1 cellular context compared by ENCODE assay signal in the genomic region with DNA sequence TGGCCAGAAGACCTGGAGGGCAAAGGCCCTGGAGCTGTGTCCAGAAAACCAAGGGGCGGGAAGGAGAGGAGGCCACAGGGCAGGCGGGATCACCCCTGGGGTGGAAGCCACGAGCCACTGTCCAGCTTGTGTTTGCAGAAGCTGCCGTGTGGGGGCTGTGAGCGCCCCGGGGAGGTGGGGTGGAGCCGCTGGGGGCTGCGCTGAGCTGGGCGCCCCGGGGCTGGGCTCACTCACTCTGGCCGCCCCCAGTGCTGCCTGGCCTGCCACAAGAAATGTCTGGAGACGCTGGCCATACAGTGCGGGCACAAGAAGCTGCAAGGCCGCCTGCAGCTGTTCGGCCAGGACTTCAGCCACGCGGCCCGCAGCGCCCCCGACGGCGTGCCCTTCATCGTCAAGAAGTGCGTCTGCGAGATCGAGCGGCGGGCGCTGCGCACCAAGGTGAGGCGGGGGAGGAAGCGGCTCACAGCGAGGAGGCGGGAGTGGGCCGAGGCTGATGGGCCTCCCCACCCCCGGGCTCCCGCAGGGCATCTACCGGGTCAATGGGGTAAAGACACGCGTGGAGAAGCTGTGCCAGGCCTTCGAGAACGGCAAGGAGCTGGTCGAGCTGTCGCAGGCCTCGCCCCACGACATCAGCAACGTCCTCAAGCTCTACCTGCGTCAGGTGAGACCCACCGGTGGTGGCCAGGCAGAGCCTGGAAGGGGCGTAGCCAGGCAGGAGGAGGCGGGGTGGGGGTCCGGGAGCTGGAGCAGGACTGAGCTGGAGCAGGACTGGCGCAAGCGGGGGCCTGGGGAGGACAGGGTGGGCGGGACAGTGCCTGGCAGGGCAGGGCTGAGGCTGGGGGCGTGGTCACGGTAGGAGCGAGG.
TF ChIP-seq lines count a peak whose summit lies in the region.

No MANE protein-coding gene starts in this region.

TF ChIP-seq in HCT116, 20 proteins besides CTCF, POLR2A, EP300 and RAD21:
- TF ChIP-seq CBX3 (IDR thresholded peaks at IDR 0.05; ENCODE audit: low read depth) (no peak), ELF1 (IDR thresholded peaks at IDR 0.05; ENCODE audit: borderline replicate concordance, low read depth) (no peak), SIN3A (IDR thresholded peaks at IDR 0.05; ENCODE audit: low read depth) (no peak), FOSL1 (IDR thresholded peaks at IDR 0.05; ENCODE audit: low read depth) (no peak), ZFX (IDR thresholded peaks at IDR 0.05) (no peak), EZH2 (IDR thresholded peaks at IDR 0.05) (no peak), YY1 (IDR thresholded peaks at IDR 0.05; ENCODE audit: extremely low read depth, insufficient replicate concordance, low read depth, low read length) (no peak), EGR1 (IDR thresholded peaks at IDR 0.05; ENCODE audit: low read depth) (no peak), JUND (IDR thresholded peaks at IDR 0.05) (no peak), SP1 (IDR thresholded peaks at IDR 0.05; ENCODE audit: low read depth) (no peak), ZNF274 (IDR thresholded peaks at IDR 0.05; ENCODE audit: low read depth, low read length) (no peak), CEBPB (IDR thresholded peaks at IDR 0.05; ENCODE audit: low read depth) (no peak), SRF (IDR thresholded peaks at IDR 0.05; ENCODE audit: low read depth) (no peak)
- TF ChIP-seq, protein P1, sequence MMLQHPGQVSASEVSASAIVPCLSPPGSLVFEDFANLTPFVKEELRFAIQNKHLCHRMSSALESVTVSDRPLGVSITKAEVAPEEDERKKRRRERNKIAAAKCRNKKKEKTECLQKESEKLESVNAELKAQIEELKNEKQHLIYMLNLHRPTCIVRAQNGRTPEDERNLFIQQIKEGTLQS (IDR thresholded peaks at IDR 0.05): no peak
- TF ChIP-seq, protein P2, sequence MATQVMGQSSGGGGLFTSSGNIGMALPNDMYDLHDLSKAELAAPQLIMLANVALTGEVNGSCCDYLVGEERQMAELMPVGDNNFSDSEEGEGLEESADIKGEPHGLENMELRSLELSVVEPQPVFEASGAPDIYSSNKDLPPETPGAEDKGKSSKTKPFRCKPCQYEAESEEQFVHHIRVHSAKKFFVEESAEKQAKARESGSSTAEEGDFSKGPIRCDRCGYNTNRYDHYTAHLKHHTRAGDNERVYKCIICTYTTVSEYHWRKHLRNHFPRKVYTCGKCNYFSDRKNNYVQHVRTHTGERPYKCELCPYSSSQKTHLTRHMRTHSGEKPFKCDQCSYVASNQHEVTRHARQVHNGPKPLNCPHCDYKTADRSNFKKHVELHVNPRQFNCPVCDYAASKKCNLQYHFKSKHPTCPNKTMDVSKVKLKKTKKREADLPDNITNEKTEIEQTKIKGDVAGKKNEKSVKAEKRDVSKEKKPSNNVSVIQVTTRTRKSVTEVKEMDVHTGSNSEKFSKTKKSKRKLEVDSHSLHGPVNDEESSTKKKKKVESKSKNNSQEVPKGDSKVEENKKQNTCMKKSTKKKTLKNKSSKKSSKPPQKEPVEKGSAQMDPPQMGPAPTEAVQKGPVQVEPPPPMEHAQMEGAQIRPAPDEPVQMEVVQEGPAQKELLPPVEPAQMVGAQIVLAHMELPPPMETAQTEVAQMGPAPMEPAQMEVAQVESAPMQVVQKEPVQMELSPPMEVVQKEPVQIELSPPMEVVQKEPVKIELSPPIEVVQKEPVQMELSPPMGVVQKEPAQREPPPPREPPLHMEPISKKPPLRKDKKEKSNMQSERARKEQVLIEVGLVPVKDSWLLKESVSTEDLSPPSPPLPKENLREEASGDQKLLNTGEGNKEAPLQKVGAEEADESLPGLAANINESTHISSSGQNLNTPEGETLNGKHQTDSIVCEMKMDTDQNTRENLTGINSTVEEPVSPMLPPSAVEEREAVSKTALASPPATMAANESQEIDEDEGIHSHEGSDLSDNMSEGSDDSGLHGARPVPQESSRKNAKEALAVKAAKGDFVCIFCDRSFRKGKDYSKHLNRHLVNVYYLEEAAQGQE (IDR thresholded peaks at IDR 0.05; ENCODE audit: low read depth): no peak
- TF ChIP-seq, protein P3, sequence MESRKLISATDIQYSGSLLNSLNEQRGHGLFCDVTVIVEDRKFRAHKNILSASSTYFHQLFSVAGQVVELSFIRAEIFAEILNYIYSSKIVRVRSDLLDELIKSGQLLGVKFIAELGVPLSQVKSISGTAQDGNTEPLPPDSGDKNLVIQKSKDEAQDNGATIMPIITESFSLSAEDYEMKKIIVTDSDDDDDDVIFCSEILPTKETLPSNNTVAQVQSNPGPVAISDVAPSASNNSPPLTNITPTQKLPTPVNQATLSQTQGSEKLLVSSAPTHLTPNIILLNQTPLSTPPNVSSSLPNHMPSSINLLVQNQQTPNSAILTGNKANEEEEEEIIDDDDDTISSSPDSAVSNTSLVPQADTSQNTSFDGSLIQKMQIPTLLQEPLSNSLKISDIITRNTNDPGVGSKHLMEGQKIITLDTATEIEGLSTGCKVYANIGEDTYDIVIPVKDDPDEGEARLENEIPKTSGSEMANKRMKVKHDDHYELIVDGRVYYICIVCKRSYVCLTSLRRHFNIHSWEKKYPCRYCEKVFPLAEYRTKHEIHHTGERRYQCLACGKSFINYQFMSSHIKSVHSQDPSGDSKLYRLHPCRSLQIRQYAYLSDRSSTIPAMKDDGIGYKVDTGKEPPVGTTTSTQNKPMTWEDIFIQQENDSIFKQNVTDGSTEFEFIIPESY (IDR thresholded peaks at IDR 0.05; ENCODE audit: extremely low read depth, insufficient replicate concordance, low read length): no peak
